In genomic region chr1:60196026-60196425, GRCh38 we compare ENCODE assay signal across 26 cellular contexts.
DNase-seq lines count a peak whose midpoint lies in the region; ATAC-seq and TF ChIP-seq lines count a peak whose summit lies in the region.
"Had no signal": no experiment of that assay in that cellular context is flagged by ENCODE, and none has a peak within 500 bp of the region (broad histone marks: within the 10 kb centered on the region; RNA-seq: fewer than 3 reads in every experiment).

No MANE protein-coding gene starts in this region.

- no peaks in the 10 kb centered on the region for H3K9me3 ChIP-seq in uterus
- H3K9me3 ChIP-seq: BE2C had no signal

- DNase-seq in activated T-cell treated with anti-CD3 and anti-CD28 coated beads, Interleukin-2, amount 50 U/mL, for 72 hours, result no peak
- DNase-seq in activated T-cell treated with anti-CD3 and anti-CD28 coated beads for 4 hours (no peak), Right ventricle myocardium superior (no peak), uterus (no peak)
- DNase-seq in stimulated activated naive CD8-positive, alpha-beta T cell treated with anti-CD3 and anti-CD28 coated beads, Interleukin-15, amount 100 ng/mL, for 72 hours, result no peak
- DNase-seq in stimulated activated naive CD8-positive, alpha-beta T cell treated with anti-CD3 and anti-CD28 coated beads, Interleukin-15, Interleukin-2, amounts not matched to agents 100 U/mL and 50 U/mL, for 24 hours, result no peak
- DNase-seq in stimulated activated effector memory CD8-positive, alpha-beta T cell treated with anti-CD3 and anti-CD28 coated beads, Interleukin-12 subunit alpha, Interleukin-12 subunit beta, amount 100 ng/mL, for 72 hours (ENCODE audit: low spot score in 2 of 2), result no peak
- DNase-seq: 8988T; ACHN; BE2C; C1 segment of cervical spinal cord; CD4-positive, alpha-beta memory T cell; CD4-positive, CD25-positive, alpha-beta regulatory T cell; CD8-positive, alpha-beta memory T cell; COR-L47; DMS 273 treated with DMSO at 0.1 percent for 48 hours; DMS153; DMS53; DMS79; DND-41; EL; GDM1 had no signal

- TF ChIP-seq CTCF in uterus (IDR thresholded peaks at IDR 0.05), result no peak

- peak; percentile 34 to 43 for ATAC-seq in activated T-cell treated with anti-CD3 and anti-CD28 coated beads, Interleukin-2, amount 50 U/mL, for 72 hours (replicated peaks in 1 of 2)
- peak; percentile 40 for ATAC-seq in stimulated activated naive CD8-positive, alpha-beta T cell treated with anti-CD3 and anti-CD28 coated beads, Interleukin-15, amount 100 ng/mL, for 72 hours
- ATAC-seq in stimulated activated naive CD8-positive, alpha-beta T cell treated with anti-CD3 and anti-CD28 coated beads, Interleukin-15, Interleukin-2, amounts not matched to agents 100 U/mL and 50 U/mL, for 24 hours, result no peak
- peak; percentile 60 for ATAC-seq in activated T-helper 17 cell treated with anti-CD3 and anti-CD28 coated beads, Interleukin-2, amount 50 U/mL, for 72 hours (replicated peaks)
- ATAC-seq in stimulated activated effector memory CD8-positive, alpha-beta T cell treated with anti-CD3 and anti-CD28 coated beads, Interleukin-12 subunit alpha, Interleukin-12 subunit beta, amount 100 ng/mL, for 72 hours, result peak; percentile 32
- no peak for ATAC-seq in Right ventricle myocardium superior (ENCODE audit: poor library complexity)
- ATAC-seq: GM12878 had no signal

- peaks cover 2% of the 10 kb centered on the region in 2 donors for H3K9me3 Mint-ChIP-seq in activated T-cell treated with anti-CD3 and anti-CD28 coated beads, Interleukin-2, amount 50 U/mL, for 72 hours
- H3K9me3 Mint-ChIP-seq in stimulated activated naive CD8-positive, alpha-beta T cell treated with anti-CD3 and anti-CD28 coated beads, Interleukin-15, amount 100 ng/mL, for 72 hours, result peaks cover 0 to 2% of the 10 kb centered on the region in 2 donors
- H3K9me3 Mint-ChIP-seq in activated T-helper 17 cell treated with anti-CD3 and anti-CD28 coated beads, Interleukin-2, amount 50 U/mL, for 72 hours, result peaks cover 10% of the 10 kb centered on the region
- peaks cover 5% of the 10 kb centered on the region for H3K9me3 Mint-ChIP-seq in stimulated activated effector memory CD8-positive, alpha-beta T cell treated with anti-CD3 and anti-CD28 coated beads, Interleukin-12 subunit alpha, Interleukin-12 subunit beta, amount 100 ng/mL, for 72 hours

- H3K4me1 Mint-ChIP-seq in activated T-cell treated with anti-CD3 and anti-CD28 coated beads, Interleukin-2, amount 50 U/mL, for 72 hours (ENCODE audit: low read depth), result no peaks in the 10 kb centered on the region
- no peaks in the 10 kb centered on the region for H3K4me1 Mint-ChIP-seq in stimulated activated naive CD8-positive, alpha-beta T cell treated with anti-CD3 and anti-CD28 coated beads, Interleukin-15, amount 100 ng/mL, for 72 hours
- no peaks in the 10 kb centered on the region for H3K4me1 Mint-ChIP-seq in activated T-helper 17 cell treated with anti-CD3 and anti-CD28 coated beads, Interleukin-2, amount 50 U/mL, for 72 hours
- H3K4me1 Mint-ChIP-seq in stimulated activated effector memory CD8-positive, alpha-beta T cell treated with anti-CD3 and anti-CD28 coated beads, Interleukin-12 subunit alpha, Interleukin-12 subunit beta, amount 100 ng/mL, for 72 hours, result no peaks in the 10 kb centered on the region
- H3K4me1 Mint-ChIP-seq: CD14-positive monocyte; CD4-positive, alpha-beta memory T cell; CD4-positive, CD25-positive, alpha-beta regulatory T cell; CD8-positive, alpha-beta memory T cell had no signal

- H3K27me3 Mint-ChIP-seq in activated T-cell treated with anti-CD3 and anti-CD28 coated beads, Interleukin-2, amount 50 U/mL, for 72 hours (ENCODE audit: low read depth), result no peaks in the 10 kb centered on the region
- H3K27me3 Mint-ChIP-seq in stimulated activated naive CD8-positive, alpha-beta T cell treated with anti-CD3 and anti-CD28 coated beads, Interleukin-15, amount 100 ng/mL, for 72 hours, result no peaks in the 10 kb centered on the region
- H3K27me3 Mint-ChIP-seq in activated T-helper 17 cell treated with anti-CD3 and anti-CD28 coated beads, Interleukin-2, amount 50 U/mL, for 72 hours, result peaks cover 5% of the 10 kb centered on the region
- H3K27me3 Mint-ChIP-seq: CD4-positive, alpha-beta memory T cell; CD4-positive, CD25-positive, alpha-beta regulatory T cell; CD8-positive, alpha-beta memory T cell had no signal

- no peak overlapping the region for H3K27ac Mint-ChIP-seq in activated T-cell treated with anti-CD3 and anti-CD28 coated beads, Interleukin-2, amount 50 U/mL, for 72 hours
- no peak overlapping the region for H3K27ac Mint-ChIP-seq in stimulated activated naive CD8-positive, alpha-beta T cell treated with anti-CD3 and anti-CD28 coated beads, Interleukin-15, amount 100 ng/mL, for 72 hours
- no peak overlapping the region for H3K27ac Mint-ChIP-seq in activated T-helper 17 cell treated with anti-CD3 and anti-CD28 coated beads, Interleukin-2, amount 50 U/mL, for 72 hours
- no peak overlapping the region for H3K27ac Mint-ChIP-seq in stimulated activated effector memory CD8-positive, alpha-beta T cell treated with anti-CD3 and anti-CD28 coated beads, Interleukin-12 subunit alpha, Interleukin-12 subunit beta, amount 100 ng/mL, for 72 hours
- H3K27ac Mint-ChIP-seq: CD14-positive monocyte; CD4-positive, alpha-beta memory T cell; CD4-positive, CD25-positive, alpha-beta regulatory T cell; CD8-positive, alpha-beta memory T cell had no signal

- no peak overlapping the region for H3K4me3 Mint-ChIP-seq in activated T-cell treated with anti-CD3 and anti-CD28 coated beads, Interleukin-2, amount 50 U/mL, for 72 hours
- H3K4me3 Mint-ChIP-seq in stimulated activated naive CD8-positive, alpha-beta T cell treated with anti-CD3 and anti-CD28 coated beads, Interleukin-15, amount 100 ng/mL, for 72 hours, result no peak overlapping the region
- H3K4me3 Mint-ChIP-seq in activated T-helper 17 cell treated with anti-CD3 and anti-CD28 coated beads, Interleukin-2, amount 50 U/mL, for 72 hours, result no peak overlapping the region
- no peak overlapping the region for H3K4me3 Mint-ChIP-seq in stimulated activated effector memory CD8-positive, alpha-beta T cell treated with anti-CD3 and anti-CD28 coated beads, Interleukin-12 subunit alpha, Interleukin-12 subunit beta, amount 100 ng/mL, for 72 hours
- H3K4me3 Mint-ChIP-seq: CD14-positive monocyte; CD4-positive, alpha-beta memory T cell; CD4-positive, CD25-positive, alpha-beta regulatory T cell; CD8-positive, alpha-beta memory T cell had no signal

- intact Hi-C loops in Right ventricle myocardium superior (cut with DNase I) (no loop called here), uterus (cut with DNase I; ENCODE audit: low total_unique reads) (no loop called here)

- H3K4me1 ChIP-seq in uterus, result no peaks in the 10 kb centered on the region
- H3K4me1 ChIP-seq: BE2C had no signal

- H3K27me3 ChIP-seq in uterus, result no peaks in the 10 kb centered on the region
- H3K27me3 ChIP-seq: BE2C, BLaER1 had no signal

- no peaks in the 10 kb centered on the region for H3K36me3 ChIP-seq in uterus
- H3K36me3 ChIP-seq: BE2C, BLaER1 had no signal

- no peak for TF ChIP-seq POLR2A in uterus (IDR thresholded peaks at IDR 0.05)

- no peak overlapping the region for H3K4me3 ChIP-seq in uterus
- H3K4me3 ChIP-seq: BLaER1, GM12878 had no signal

- H3K27ac ChIP-seq in uterus, result no peak overlapping the region
- H3K27ac ChIP-seq: BLaER1 had no signal

- H3K36me3 Mint-ChIP-seq in activated T-cell treated with anti-CD3 and anti-CD28 coated beads, Interleukin-2, amount 50 U/mL, for 72 hours (ENCODE audit: insufficient read depth in 2 of 2), result no peaks in the 10 kb centered on the region
- H3K36me3 Mint-ChIP-seq in activated T-helper 17 cell treated with anti-CD3 and anti-CD28 coated beads, Interleukin-2, amount 50 U/mL, for 72 hours (ENCODE audit: low read depth), result no peaks in the 10 kb centered on the region
- no peaks in the 10 kb centered on the region for H3K36me3 Mint-ChIP-seq in stimulated activated effector memory CD8-positive, alpha-beta T cell treated with anti-CD3 and anti-CD28 coated beads, Interleukin-12 subunit alpha, Interleukin-12 subunit beta, amount 100 ng/mL, for 72 hours
- H3K36me3 Mint-ChIP-seq: CD14-positive monocyte; CD4-positive, alpha-beta memory T cell; CD4-positive, CD25-positive, alpha-beta regulatory T cell; CD8-positive, alpha-beta memory T cell had no signal

Comparison
In these comparisons a context has a peak if more than half of its experiments do, and no peak if none do; other contexts are left out.
1. ATAC-seq: peak in activated T-cell treated with anti-CD3 and anti-CD28 coated beads, Interleukin-2, amount 50 U/mL, for 72 hours (2 of 2), stimulated activated naive CD8-positive, alpha-beta T cell treated with anti-CD3 and anti-CD28 coated beads, Interleukin-15, amount 100 ng/mL, for 72 hours (single experiment), activated T-helper 17 cell treated with anti-CD3 and anti-CD28 coated beads, Interleukin-2, amount 50 U/mL, for 72 hours (single experiment) and stimulated activated effector memory CD8-positive, alpha-beta T cell treated with anti-CD3 and anti-CD28 coated beads, Interleukin-12 subunit alpha, Interleukin-12 subunit beta, amount 100 ng/mL, for 72 hours (single experiment); none in stimulated activated naive CD8-positive, alpha-beta T cell treated with anti-CD3 and anti-CD28 coated beads, Interleukin-15, Interleukin-2, amounts not matched to agents 100 U/mL and 50 U/mL, for 24 hours (single experiment) and Right ventricle myocardium superior (single experiment).